In the genomic region with DNA sequence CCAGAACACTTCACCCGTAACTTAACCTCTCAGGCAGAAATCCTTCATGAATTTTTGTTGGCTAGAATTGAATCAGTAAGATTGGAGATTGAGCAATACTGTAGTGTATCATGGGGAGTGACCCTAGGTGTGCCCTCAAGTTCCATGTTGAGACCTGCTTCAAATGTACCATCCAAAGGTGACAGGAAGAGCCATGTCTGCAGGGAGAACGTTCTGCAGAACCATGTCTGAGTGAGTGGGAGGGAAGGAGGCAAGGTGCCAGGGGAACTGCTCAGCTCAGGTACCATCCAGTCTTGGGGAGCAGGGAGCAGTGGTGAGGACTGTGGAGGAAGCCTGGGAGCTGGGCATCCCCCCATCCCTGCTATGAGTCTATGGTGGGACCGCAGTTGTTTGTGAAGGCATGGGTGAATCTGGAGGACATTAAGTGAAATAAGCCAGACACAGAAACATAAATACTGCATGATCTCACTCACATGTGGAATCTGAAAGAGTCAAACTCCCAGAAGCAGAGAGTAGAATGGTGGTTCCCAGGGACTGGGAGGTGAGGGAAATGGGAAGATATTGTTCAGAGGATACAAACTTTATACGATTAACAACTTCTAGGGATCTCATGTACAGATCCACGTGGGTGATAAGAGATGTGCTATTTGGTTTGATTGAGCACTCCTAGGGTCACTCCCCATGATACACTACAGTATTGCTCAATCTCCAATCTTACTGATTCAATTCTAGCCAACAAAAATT, we compare ENCODE assay signal across 26 cellular contexts. TPM values are rescaled to one million over a fixed set of nuclear protein-coding genes. Genes with fewer than 3 reads are reported as not detected.
DNase-seq lines count a peak whose midpoint lies in the region; ATAC-seq and TF ChIP-seq lines count a peak whose summit lies in the region.
"Had no signal": no experiment of that assay in that cellular context is flagged by ENCODE, and none has a peak within 500 bp of the region (broad histone marks: within the 10 kb centered on the region; RNA-seq: fewer than 3 reads in every experiment).

No MANE protein-coding gene starts in this region.

- TF ChIP-seq CTCF in SK-N-SH (IDR thresholded peaks at IDR 0.05) (no peak), fibroblast of villous mesenchyme (IDR thresholded peaks at IDR 0.05; ENCODE audit: insufficient read depth, low read depth, low read length) (no peak), suprapubic skin (IDR thresholded peaks at IDR 0.05) (no peak)

- no peaks in the 10 kb centered on the region for H3K79me2 ChIP-seq in SK-N-SH (ENCODE audit: insufficient read depth)

- H3K4me2 ChIP-seq in SK-N-SH: no peak overlapping the region
- H3K4me2 ChIP-seq: PC-9, smooth muscle cell had no signal

- no peak for ATAC-seq in SK-N-SH treated with all-trans-retinoic acid at 6 μM for 48 hours
- ATAC-seq in GM21390 (IDR thresholded peaks at IDR 0.05; ENCODE audit: unreplicated experiment): no peak
- ATAC-seq: natural killer cell treated with Interleukin-12 subunit alpha and Interleukin-12 subunit beta and Interleukin-15 and Interleukin-18, amount 100 ng/mL, for 72 hours; stimulated activated naive CD8-positive, alpha-beta T cell treated with anti-CD3 and anti-CD28 coated beads, Interleukin-15, amount 100 ng/mL, for 72 hours had no signal

- H3K36me3 Mint-ChIP-seq in activated T-cell treated with anti-CD3 and anti-CD28 coated beads, Interleukin-2, amount 50 U/mL, for 24 hours (ENCODE audit: low read depth): no peaks in the 10 kb centered on the region
- H3K36me3 Mint-ChIP-seq: natural killer cell treated with Interleukin-12 subunit alpha and Interleukin-12 subunit beta and Interleukin-15 and Interleukin-18, amount 100 ng/mL, for 72 hours had no signal

- no peak overlapping the region for H3K4me3 Mint-ChIP-seq in activated T-cell treated with anti-CD3 and anti-CD28 coated beads, Interleukin-2, amount 50 U/mL, for 24 hours
- H3K4me3 Mint-ChIP-seq: activated CD4-positive, alpha-beta memory T cell treated with anti-CD3 and anti-CD28 coated beads, Interleukin-2, amount 10 ng/mL, durations not matched to agents 7 days and 5 days; central memory CD8-positive, alpha-beta T cell; natural killer cell treated with Interleukin-12 subunit alpha and Interleukin-12 subunit beta and Interleukin-15 and Interleukin-18, amount 100 ng/mL, for 72 hours; stimulated activated naive CD8-positive, alpha-beta T cell treated with anti-CD3 and anti-CD28 coated beads, Interleukin-15, amount 100 ng/mL, for 72 hours had no signal

- H3K27ac ChIP-seq in SK-N-SH (ENCODE audit: low read depth in 2 of 2, low read length in 1 of 2): no peak overlapping the region
- H3K27ac ChIP-seq in suprapubic skin: peak overlapping the region; percentile 50
- H3K27ac ChIP-seq: 22Rv1, PC-9 had no signal

- no peaks in the 10 kb centered on the region for H3K9me3 Mint-ChIP-seq in activated T-cell treated with anti-CD3 and anti-CD28 coated beads, Interleukin-2, amount 50 U/mL, for 24 hours
- H3K9me3 Mint-ChIP-seq: activated CD4-positive, alpha-beta memory T cell treated with anti-CD3 and anti-CD28 coated beads, Interleukin-2, amount 10 ng/mL, durations not matched to agents 7 days and 5 days; central memory CD8-positive, alpha-beta T cell; natural killer cell treated with Interleukin-12 subunit alpha and Interleukin-12 subunit beta and Interleukin-15 and Interleukin-18, amount 100 ng/mL, for 72 hours; stimulated activated naive CD8-positive, alpha-beta T cell treated with anti-CD3 and anti-CD28 coated beads, Interleukin-15, amount 100 ng/mL, for 72 hours had no signal

- H3K36me3 ChIP-seq in SK-N-SH (replicated peaks in 1 of 2; ENCODE audit: control insufficient read depth in 1 of 2, insufficient read depth in 2 of 2, low read length in 1 of 2) (no peaks in the 10 kb centered on the region), suprapubic skin (no peaks in the 10 kb centered on the region)
- H3K36me3 ChIP-seq: BE2C had no signal

- no peaks in the 10 kb centered on the region for H3F3A ChIP-seq in SK-N-SH (replicated peaks; ENCODE audit: insufficient read depth)

- DNase-seq in SK-N-SH (no peak), dedifferentiated amniotic fluid mesenchymal stem cell (ENCODE audit: extremely low spot score) (peak; percentile 61), fibroblast of villous mesenchyme (ENCODE audit: low read depth) (peak; percentile 77), suprapubic skin (ENCODE audit: low spot score in 2 of 2) (no peak), NCI-H510A (lab: John Stamatoyannopoulos, UW) (no peak)
- no peak for DNase-seq in activated T-cell treated with anti-CD3 and anti-CD28 coated beads, Interleukin-2, amount 50 U/mL, for 24 hours
- DNase-seq: activated CD4-positive, alpha-beta memory T cell treated with anti-CD3 and anti-CD28 coated beads, Interleukin-2, amount 10 ng/mL, durations not matched to agents 7 days and 5 days; activated naive CD4-positive, alpha-beta T cell; activated T-cell treated with anti-CD3 and anti-CD28 coated beads, Interleukin-2, amount 50 U/mL, for 1 hour; BE2C; Caco-2; effector CD8-positive, alpha-beta T cell; H7; kidney glomerular epithelial cell; NCI-H187 treated with DMSO at 0.1 percent for 48 hours; NCI-H2227 treated with DMSO at 0.1 percent for 48 hours; NCI-H82; PC-9; stimulated activated CD4-positive, alpha-beta T cell treated with anti-CD3 and anti-CD28 coated beads, Interleukin-2, amount 100 ng/mL, for 48 hours; stimulated activated naive CD8-positive, alpha-beta T cell treated with anti-CD3 and anti-CD28 coated beads, Interleukin-15, amount 100 ng/mL, for 72 hours had no signal

- POLR2A ChIA-PET in SK-N-SH (lab: Yijun Ruan, JAX): no interaction called here

- peaks cover 34% of the 10 kb centered on the region for H3K4me1 Mint-ChIP-seq in activated T-cell treated with anti-CD3 and anti-CD28 coated beads, Interleukin-2, amount 50 U/mL, for 24 hours (ENCODE audit: low read depth)

- H3K4me1 ChIP-seq in SK-N-SH (ENCODE audit: control insufficient read depth in 1 of 2, insufficient read depth in 2 of 2, low read depth in 1 of 2, low read length in 1 of 2) (peaks cover 0 to 23% of the 10 kb centered on the region in 2 experiments; a peak in 2 of 4 replicates), suprapubic skin (peaks cover 44% of the 10 kb centered on the region)
- H3K4me1 ChIP-seq: BE2C, Caco-2 had no signal

- CTCF ChIA-PET in SK-N-SH (lab: Yijun Ruan, JAX): interaction anchor here (0.8 to 17.5 kb wide), 9 partner anchors 11 to 118 kb away, joined by 3 to 395 read pairs (median 12); no protein-coding TSS in a partner anchor

- H3K27me3 ChIP-seq in SK-N-SH (ENCODE audit: insufficient read depth): no peaks in the 10 kb centered on the region
- no peaks in the 10 kb centered on the region for H3K27me3 ChIP-seq in suprapubic skin
- H3K27me3 ChIP-seq: BE2C had no signal

- no peak for TF ChIP-seq POLR2A in suprapubic skin (IDR thresholded peaks at IDR 0.05)

- no peak overlapping the region for H3K9ac ChIP-seq in SK-N-SH

- H3K9me2 ChIP-seq in SK-N-SH: no peaks in the 10 kb centered on the region

- H3K27ac Mint-ChIP-seq in activated T-cell treated with anti-CD3 and anti-CD28 coated beads, Interleukin-2, amount 50 U/mL, for 24 hours: no peak overlapping the region
- H3K27ac Mint-ChIP-seq: activated CD4-positive, alpha-beta memory T cell treated with anti-CD3 and anti-CD28 coated beads, Interleukin-2, amount 10 ng/mL, durations not matched to agents 7 days and 5 days had no signal

- TF ChIP-seq EP300 in SK-N-SH (IDR thresholded peaks at IDR 0.05; ENCODE audit: borderline replicate concordance in 1 of 2, low read depth in 1 of 2, low read length in 1 of 2): no peak
- no peak for TF ChIP-seq EP300 in suprapubic skin (IDR thresholded peaks at IDR 0.05)

- H4K20me1 ChIP-seq in SK-N-SH (ENCODE audit: insufficient read depth): no peaks in the 10 kb centered on the region

- no peaks in the 10 kb centered on the region for H3K27me3 Mint-ChIP-seq in activated T-cell treated with anti-CD3 and anti-CD28 coated beads, Interleukin-2, amount 50 U/mL, for 24 hours
- H3K27me3 Mint-ChIP-seq: stimulated activated naive CD8-positive, alpha-beta T cell treated with anti-CD3 and anti-CD28 coated beads, Interleukin-15, amount 100 ng/mL, for 72 hours had no signal

- H3K4me3 ChIP-seq in SK-N-SH (ENCODE audit: low read depth in 2 of 2, low read length in 1 of 2) (no peak overlapping the region), fibroblast of villous mesenchyme (ENCODE audit: low read depth, low read length) (no peak overlapping the region), suprapubic skin (no peak overlapping the region)
- H3K4me3 ChIP-seq: PC-9, smooth muscle cell had no signal

- no peak overlapping the region for H2AFZ ChIP-seq in SK-N-SH (ENCODE audit: low read depth)
- H2AFZ ChIP-seq: PC-9 had no signal

- WGBS in SK-N-SH (ENCODE audit: low lambda C conversion rate): 22% methylated on average over 5 of the region's 5 CpGs
- 27% methylated on average over 5 of the region's 5 CpGs for WGBS in suprapubic skin

- H3K9me3 ChIP-seq in SK-N-SH (no peaks in the 10 kb centered on the region), suprapubic skin (no peaks in the 10 kb centered on the region)
- H3K9me3 ChIP-seq: BE2C, Caco-2 had no signal

- no peak for TF ChIP-seq RAD21 in SK-N-SH (IDR thresholded peaks at IDR 0.05; ENCODE audit: low read length)

TF ChIP-seq in SK-N-SH treated with all-trans-retinoic acid at 6 μM for 48 hours, 23 proteins besides CTCF, POLR2A, EP300 and RAD21 (continues in another document):
- no peak for TF ChIP-seq ISL1 (CRISPR knock-in tag; IDR thresholded peaks at IDR 0.05)
- no peak for TF ChIP-seq PPARA (CRISPR knock-in tag; IDR thresholded peaks at IDR 0.05; ENCODE audit: borderline replicate concordance)
- no peak for TF ChIP-seq TCF4 (CRISPR knock-in tag; IDR thresholded peaks at IDR 0.05; ENCODE audit: borderline replicate concordance)
- no peak for TF ChIP-seq TOX (CRISPR knock-in tag; IDR thresholded peaks at IDR 0.05; ENCODE audit: borderline replicate concordance)

TF ChIP-seq in SK-N-SH, 30 proteins besides CTCF, POLR2A, EP300 and RAD21 (continues in another document):
- TF ChIP-seq YY1 (IDR thresholded peaks at IDR 0.05; ENCODE audit: low read depth): no peak
- no peak for TF ChIP-seq TEAD4 (IDR thresholded peaks at IDR 0.05; ENCODE audit: borderline replicate concordance, insufficient read depth)
- TF ChIP-seq SMC3 (IDR thresholded peaks at IDR 0.05; ENCODE audit: low read depth, low read length): no peak
- TF ChIP-seq GATA2 (CRISPR knock-in tag; IDR thresholded peaks at IDR 0.05): no peak

RNA-seq across cellular contexts. Expression of gene CFAP161, which starts 23.3 kb away (rescaled TPM):
- polyA plus RNA-seq in SK-N-SH (2012; rRNA removed): 0.03 TPM in 1 of 2 replicates, not detected in the other
- not detected in 2 replicates for polyA plus RNA-seq in SK-N-SH (2012; cell fraction: cytosol; rRNA removed)
- polyA plus RNA-seq in SK-N-SH (2012; cell fraction: nucleus; rRNA removed): 0.12 TPM in 1 of 2 replicates, not detected in the other
- total RNA-seq in fibroblast of villous mesenchyme: 0.64 and 0.86 TPM in 2 replicates
- 1 to 10 TPM in 1 of 4 donors, not detected in 3; 2.3 TPM for total RNA-seq in suprapubic skin
- total RNA-seq: activated CD4-positive, alpha-beta memory T cell treated with anti-CD3 and anti-CD28 coated beads, Interleukin-2, amount 10 ng/mL, durations not matched to agents 7 days and 5 days; Caco-2; natural killer cell treated with Interleukin-12 subunit alpha and Interleukin-12 subunit beta and Interleukin-15 and Interleukin-18, amount 100 ng/mL, for 72 hours had no signal
- polyA plus RNA-seq: smooth muscle cell had no signal

RNA-seq across cellular contexts. Expression of gene IL16, which starts 39.3 kb away (rescaled TPM):
- polyA plus RNA-seq in SK-N-SH (2012; rRNA removed): 0.10 TPM in 1 of 2 replicates, not detected in the other
- not detected in 2 replicates for polyA plus RNA-seq in SK-N-SH (2012; cell fraction: cytosol; rRNA removed)
- polyA plus RNA-seq in SK-N-SH (2012; cell fraction: nucleus; rRNA removed): not detected in 2 replicates
- total RNA-seq in fibroblast of villous mesenchyme: 0.32 TPM in 1 of 2 replicates, not detected in the other
- total RNA-seq in suprapubic skin: 10 to 100 TPM in 2 of 4 donors, 1 to 10 TPM in 2; 8.2 to 19.9 (median 13.7) TPM
- total RNA-seq: Caco-2, H7 had no signal

Comparison
In these comparisons a context has a peak if more than half of its experiments do, and no peak if none do; other contexts are left out.
1. DNase-seq: peak in dedifferentiated amniotic fluid mesenchymal stem cell (single experiment) and fibroblast of villous mesenchyme (single experiment); none in SK-N-SH (single experiment), suprapubic skin (0 of 2), activated T-cell treated with anti-CD3 and anti-CD28 coated beads, Interleukin-2, amount 50 U/mL, for 24 hours (single experiment) and NCI-H510A (single experiment).